Comparison of ENCODE assay signal across 15 cellular contexts in genomic region chr2:196088209-196088608, GRCh38. TPM values are rescaled to one million over a fixed set of nuclear protein-coding genes. Genes with fewer than 3 reads are reported as not detected.
DNase-seq lines count a peak whose midpoint lies in the region; ATAC-seq and TF ChIP-seq lines count a peak whose summit lies in the region.
"Had no signal": no experiment of that assay in that cellular context is flagged by ENCODE, and none has a peak within 500 bp of the region (broad histone marks: within the 10 kb centered on the region; RNA-seq: fewer than 3 reads in every experiment).

No MANE protein-coding gene starts in this region.

- no peaks in the 10 kb centered on the region for H3K4me1 ChIP-seq in fibroblast of lung (ENCODE audit: control insufficient read depth, extremely low read depth, insufficient read depth, low read length)
- H3K4me1 ChIP-seq in upper lobe of right lung, result no peaks in the 10 kb centered on the region
- H3K4me1 ChIP-seq: sigmoid colon had no signal

- H4K20me1 ChIP-seq in fibroblast of lung (ENCODE audit: control insufficient read depth, extremely low read depth, insufficient read depth, low read length), result no peaks in the 10 kb centered on the region

- DNase-seq in left ventricle myocardium superior (no peak), left cardiac atrium (no peak), NCI-H69 (lab: John Stamatoyannopoulos, UW) (peak; percentile 48), fibroblast of lung (ENCODE audit: low read depth in 2 of 2) (peak; percentile 22 to 82), upper lobe of right lung (no peak), SW 1271 (lab: John Stamatoyannopoulos, UW) (no peak), chondrocyte (ENCODE audit: low spot score) (no peak), progenitor cell of endocrine pancreas (ENCODE audit: low spot score, unreplicated experiment) (no peak)
- DNase-seq: activated CD4-positive, alpha-beta T cell treated with anti-CD3 and anti-CD28 coated beads, Interleukin-2, amount 50 U/mL, for 1 hour; hippocampal formation; sigmoid colon; T-helper 2 cell had no signal

- H3K27ac Mint-ChIP-seq in chondrocyte (ENCODE audit: unreplicated experiment), result no peak overlapping the region
- H3K27ac Mint-ChIP-seq in progenitor cell of endocrine pancreas, result no peak overlapping the region
- H3K27ac Mint-ChIP-seq: activated T-helper 17 cell treated with anti-CD3 and anti-CD28 coated beads, Interleukin-2, amount 50 U/mL, for 72 hours; B cell had no signal

- no peaks in the 10 kb centered on the region for H3K27me3 ChIP-seq in fibroblast of lung (ENCODE audit: control insufficient read depth, insufficient read depth, low read length)
- no peaks in the 10 kb centered on the region for H3K27me3 ChIP-seq in upper lobe of right lung
- H3K27me3 ChIP-seq: sigmoid colon had no signal

- no peaks in the 10 kb centered on the region for H3K9me3 Mint-ChIP-seq in chondrocyte (ENCODE audit: low read depth)
- H3K9me3 Mint-ChIP-seq in progenitor cell of endocrine pancreas (ENCODE audit: low read depth), result peaks cover 6% of the 10 kb centered on the region

- H3K27ac ChIP-seq in fibroblast of lung (ENCODE audit: insufficient read depth, low read length) (no peak overlapping the region), upper lobe of right lung (no peak overlapping the region)
- H3K27ac ChIP-seq: sigmoid colon had no signal

- no peak overlapping the region for H3K4me2 ChIP-seq in fibroblast of lung (ENCODE audit: extremely low read depth, insufficient read depth, low read length)

- H3K4me3 ChIP-seq in fibroblast of lung (replicated peaks in 1 of 4; ENCODE audit: control extremely low read depth in 1 of 4, insufficient read depth in 1 of 4, low read depth in 3 of 4, low read length in 4 of 4) (no peak overlapping the region), upper lobe of right lung (no peak overlapping the region)
- H3K4me3 ChIP-seq: lung, sigmoid colon had no signal

- H3K4me1 Mint-ChIP-seq in chondrocyte (ENCODE audit: low read depth) (peaks cover 9% of the 10 kb centered on the region), progenitor cell of endocrine pancreas (ENCODE audit: low read depth) (no peaks in the 10 kb centered on the region)
- H3K4me1 Mint-ChIP-seq: activated T-helper 17 cell treated with anti-CD3 and anti-CD28 coated beads, Interleukin-2, amount 50 U/mL, for 72 hours had no signal

- no peaks in the 10 kb centered on the region for H3K79me2 ChIP-seq in fibroblast of lung (ENCODE audit: control insufficient read depth, insufficient read depth, low read length)

- no peak overlapping the region for H2AFZ ChIP-seq in fibroblast of lung (ENCODE audit: low read length)

- no peak overlapping the region for H3K4me3 Mint-ChIP-seq in chondrocyte (ENCODE audit: unreplicated experiment)
- no peak overlapping the region for H3K4me3 Mint-ChIP-seq in progenitor cell of endocrine pancreas (ENCODE audit: low read depth)
- H3K4me3 Mint-ChIP-seq: activated T-helper 17 cell treated with anti-CD3 and anti-CD28 coated beads, Interleukin-2, amount 50 U/mL, for 72 hours; B cell had no signal

- TF ChIP-seq CTCF in fibroblast of lung (conservative IDR thresholded peaks at IDR 0.05 in 1 of 2, IDR thresholded peaks at IDR 0.05 in 1 of 2; ENCODE audit: low read depth in 1 of 2, low read length in 2 of 2), result no peak
- TF ChIP-seq CTCF in upper lobe of right lung (IDR thresholded peaks at IDR 0.05), result no peak
- TF ChIP-seq CTCF in chondrocyte (IDR thresholded peaks at IDR 0.05), result no peak
- TF ChIP-seq CTCF in progenitor cell of endocrine pancreas (IDR thresholded peaks at IDR 0.05; ENCODE audit: unreplicated experiment), result no peak

- intact Hi-C loops in left ventricle myocardium superior (cut with micrococcal nuclease), result no loop called here
- intact Hi-C loops in left cardiac atrium (cut with DNase I), result no loop called here
- intact Hi-C loops in upper lobe of right lung (cut with DNase I), result no loop called here

- H3K36me3 ChIP-seq in fibroblast of lung (ENCODE audit: control insufficient read depth, insufficient read depth, low read length) (no peaks in the 10 kb centered on the region), upper lobe of right lung (no peaks in the 10 kb centered on the region)
- H3K36me3 ChIP-seq: sigmoid colon had no signal

- H3K9me3 ChIP-seq in fibroblast of lung (ENCODE audit: control insufficient read depth, insufficient read depth, low read depth, low read length) (no peaks in the 10 kb centered on the region), upper lobe of right lung (no peaks in the 10 kb centered on the region)

- H3K9ac ChIP-seq in fibroblast of lung (ENCODE audit: insufficient read depth, low read length), result no peak overlapping the region

- H3K36me3 Mint-ChIP-seq in chondrocyte (ENCODE audit: low read depth) (no peaks in the 10 kb centered on the region), progenitor cell of endocrine pancreas (ENCODE audit: insufficient read depth) (no peaks in the 10 kb centered on the region)

- peak; percentile 41 for ATAC-seq in left ventricle myocardium superior
- no peak for ATAC-seq in left cardiac atrium
- ATAC-seq in upper lobe of right lung, result peak; percentile 70
- ATAC-seq: activated T-helper 17 cell treated with anti-CD3 and anti-CD28 coated beads, Interleukin-2, amount 50 U/mL, for 72 hours had no signal

- H3K27me3 Mint-ChIP-seq in chondrocyte (ENCODE audit: low read depth), result no peaks in the 10 kb centered on the region
- no peaks in the 10 kb centered on the region for H3K27me3 Mint-ChIP-seq in progenitor cell of endocrine pancreas
- H3K27me3 Mint-ChIP-seq: activated T-helper 17 cell treated with anti-CD3 and anti-CD28 coated beads, Interleukin-2, amount 50 U/mL, for 72 hours; B cell had no signal

RNA-seq across cellular contexts. Expression of gene DNAH7, which starts 19.6 kb away (rescaled TPM):
- total RNA-seq in left ventricle myocardium superior (0.25 TPM), left cardiac atrium (under 1 TPM; 0.44 to 0.50 TPM), fibroblast of lung (0.77 and 0.99 TPM in 2 replicates), upper lobe of right lung (0.98 TPM), chondrocyte (0.03 to 0.70 TPM (median 0.20 TPM) in 3 replicates), progenitor cell of endocrine pancreas (5.7 and 5.9 TPM in 2 replicates)
- 0.37 and 0.49 TPM in 2 replicates for polyA plus RNA-seq in fibroblast of lung
- polyA plus RNA-seq in fibroblast of lung (2012), result 0.59 and 1.6 TPM in 2 replicates
- polyA minus RNA-seq in fibroblast of lung (ENCODE audit: low replicate concordance), result not detected in 2 replicates
- total RNA-seq: activated T-helper 17 cell treated with anti-CD3 and anti-CD28 coated beads, Interleukin-2, amount 50 U/mL, for 72 hours had no signal

Comparison
In these comparisons a context has a peak if more than half of its experiments do, and no peak if none do; other contexts are left out.
1. ATAC-seq: peak in left ventricle myocardium superior (single experiment) and upper lobe of right lung (single experiment); none in left cardiac atrium (0 of 2).
2. DNase-seq: peak in NCI-H69 (single experiment) and fibroblast of lung (2 of 2); none in left ventricle myocardium superior (single experiment), left cardiac atrium (single experiment), upper lobe of right lung (single experiment), SW 1271 (0 of 2), chondrocyte (single experiment) and progenitor cell of endocrine pancreas (single experiment).